Comparison of ENCODE assay signal across 29 cellular contexts in genomic region chr16:72349719-72350118, GRCh38.
"Had no signal": no experiment of that assay in that cellular context is flagged by ENCODE, and none has a peak within 500 bp of the region (broad histone marks: within the 10 kb centered on the region; RNA-seq: fewer than 3 reads in every experiment).

No MANE protein-coding gene starts in this region.

- H3K36me3 ChIP-seq: ascending aorta, cardiac muscle cell had no signal

- H3K27ac ChIP-seq: ascending aorta, cardiac muscle cell, VCaP had no signal

- H3K4me1 ChIP-seq: ascending aorta had no signal

- H3K9me3 ChIP-seq: ascending aorta had no signal

- ATAC-seq: activated CD8-positive, alpha-beta memory T cell treated with anti-CD3 and anti-CD28 coated beads, Interleukin-2, amount 10 ng/mL, durations not matched to agents 7 days and 5 days; activated CD8-positive, alpha-beta T cell treated with anti-CD3 and anti-CD28 coated beads, Interleukin-2, amount 10 ng/mL, durations not matched to agents 7 days and 5 days; activated naive CD8-positive, alpha-beta T cell treated with anti-CD3 and anti-CD28 coated beads, Interleukin-2, amount 50 U/mL, for 24 hours had no signal

- H3K27me3 ChIP-seq: ascending aorta, cardiac muscle cell had no signal

- DNase-seq: activated B cell treated with CpG ODN at 0.5 μM for 24 hours; activated CD4-positive, alpha-beta memory T cell treated with anti-CD3 and anti-CD28 coated beads, Interleukin-2, amount 10 ng/mL, durations not matched to agents 7 days and 5 days; activated CD4-positive, alpha-beta T cell treated with anti-CD3 and anti-CD28 coated beads for 4 hours; activated CD4-positive, alpha-beta T cell treated with anti-CD3 and anti-CD28 coated beads, Interleukin-2, amount 10 ng/mL, durations not matched to agents 7 days and 5 days; activated CD4-positive, alpha-beta T cell treated with anti-CD3 and anti-CD28 coated beads, Interleukin-2, amount 50 U/mL, for 48 hours; activated CD4-positive, CD25-positive, alpha-beta regulatory T cell treated with anti-CD3 and anti-CD28 coated beads, Interleukin-2, amount 50 U/mL, for 72 hours; activated CD8-positive, alpha-beta memory T cell treated with anti-CD3 and anti-CD28 coated beads for 24 hours; activated CD8-positive, alpha-beta memory T cell treated with anti-CD3 and anti-CD28 coated beads, Interleukin-2, amount 10 ng/mL, durations not matched to agents 7 days and 5 days; activated CD8-positive, alpha-beta memory T cell treated with anti-CD3 and anti-CD28 coated beads, Interleukin-2, amount 50 U/mL, for 48 hours; activated CD8-positive, alpha-beta T cell treated with anti-CD3 and anti-CD28 coated beads, Interleukin-2, amount 10 ng/mL, durations not matched to agents 7 days and 5 days; activated effector memory CD4-positive, alpha-beta T cell treated with Interleukin-2 at 50 U/mL for 16 hours; activated gamma-delta T cell; activated naive CD4-positive, alpha-beta T cell treated with anti-CD3 and anti-CD28 coated beads, Interleukin-2, amount 10 ng/mL, durations not matched to agents 7 days and 5 days; activated naive CD4-positive, alpha-beta T cell treated with Interleukin-2 at 50 U/mL for 16 hours; activated naive CD8-positive, alpha-beta T cell treated with anti-CD3 and anti-CD28 coated beads, Interleukin-2, amount 10 ng/mL, durations not matched to agents 7 days and 5 days; activated naive CD8-positive, alpha-beta T cell treated with anti-CD3 and anti-CD28 coated beads, Interleukin-2, amount 50 U/mL, for 24 hours; activated T-cell treated with anti-CD3 and anti-CD28 coated beads, Interleukin-2, amount 50 U/mL, for 24 hours; activated T-cell treated with anti-CD3 and anti-CD28 coated beads, Interleukin-2, amount 50 U/mL, for 48 hours; amygdala; anterior cingulate cortex; caudate nucleus; cerebellar nuclear complex; T-helper 1 cell; T-helper 2 cell; T-helper 9 cell had no signal

- FAIRE-seq: TTC549 had no signal

- H3K4me3 ChIP-seq: ascending aorta, cardiac muscle cell had no signal
